23 cellular contexts compared by ENCODE assay signal in the genomic region with DNA sequence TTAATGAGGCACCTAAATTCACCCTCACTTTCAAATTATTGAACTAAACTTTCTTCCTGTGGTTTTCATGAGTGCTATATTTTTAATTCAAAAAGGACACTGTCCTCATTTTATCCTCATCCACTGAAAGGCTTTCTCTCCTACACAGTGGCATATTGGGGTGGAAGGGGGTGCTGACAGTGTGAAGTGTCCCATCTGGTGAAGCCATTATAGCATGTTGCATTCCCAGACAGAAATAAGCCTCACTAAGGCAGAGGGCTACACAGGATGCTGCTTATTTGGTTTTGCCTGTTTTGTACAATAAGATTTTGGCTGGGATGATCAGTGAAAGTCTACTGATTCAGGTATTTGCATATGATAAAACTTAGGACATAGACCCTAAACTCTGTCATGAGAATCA.
"Had no signal": no experiment of that assay in that cellular context is flagged by ENCODE, and none has a peak within 500 bp of the region (broad histone marks: within the 10 kb centered on the region; RNA-seq: fewer than 3 reads in every experiment).

No MANE protein-coding gene starts in this region.

- H3K36me3 Mint-ChIP-seq: stimulated activated effector memory CD8-positive, alpha-beta T cell treated with anti-CD3 and anti-CD28 coated beads, Interleukin-12 subunit alpha, Interleukin-12 subunit beta, amount 100 ng/mL, for 72 hours; stimulated activated memory B cell treated with anti-CD40 and anti-IgM and Interleukin-4, amounts not matched to agents 10 μg/mL and 1 μg/mL and 100 μg/mL, for 72 hours; stimulated activated naive B cell treated with anti-CD40 and anti-IgM and Interleukin-4, amounts not matched to agents 10 μg/mL and 1 μg/mL and 100 μg/mL, for 72 hours; type B pancreatic cell had no signal

- ATAC-seq: stimulated activated effector memory CD8-positive, alpha-beta T cell treated with anti-CD3 and anti-CD28 coated beads, Interleukin-12 subunit alpha, Interleukin-12 subunit beta, amount 100 ng/mL, for 72 hours; stimulated activated memory B cell treated with anti-CD40 and anti-IgM and Interleukin-4, amounts not matched to agents 10 μg/mL and 1 μg/mL and 100 μg/mL, for 72 hours; stimulated activated naive B cell treated with anti-CD40 and anti-IgM and Interleukin-4, amounts not matched to agents 10 μg/mL and 1 μg/mL and 100 μg/mL, for 72 hours; stimulated activated naive CD8-positive, alpha-beta T cell treated with anti-CD3 and anti-CD28 coated beads, Interleukin-15, amount 100 ng/mL, for 72 hours; stimulated activated naive CD8-positive, alpha-beta T cell treated with anti-CD3 and anti-CD28 coated beads, Interleukin-15, Interleukin-2, amounts not matched to agents 100 U/mL and 50 U/mL, for 24 hours; upper lobe of right lung had no signal

- H3K9me3 Mint-ChIP-seq: stimulated activated effector memory CD8-positive, alpha-beta T cell treated with anti-CD3 and anti-CD28 coated beads, Interleukin-12 subunit alpha, Interleukin-12 subunit beta, amount 100 ng/mL, for 72 hours; stimulated activated memory B cell treated with anti-CD40 and anti-IgM and Interleukin-4, amounts not matched to agents 10 μg/mL and 1 μg/mL and 100 μg/mL, for 72 hours; stimulated activated naive B cell treated with anti-CD40 and anti-IgM and Interleukin-4, amounts not matched to agents 10 μg/mL and 1 μg/mL and 100 μg/mL, for 72 hours; stimulated activated naive CD8-positive, alpha-beta T cell treated with anti-CD3 and anti-CD28 coated beads, Interleukin-15, Interleukin-2, amounts not matched to agents 100 ng/mL and 50 ng/mL, for 24 hours; type B pancreatic cell had no signal

- DNase-seq: stimulated activated CD4-positive, alpha-beta T cell treated with anti-CD3 and anti-CD28 coated beads, Interleukin-2, amount 100 ng/mL, for 48 hours; stimulated activated CD4-positive, alpha-beta T cell treated with anti-CD3 and anti-CD28 coated beads, Interleukin-4, amount 100 ng/mL, for 1 hour; stimulated activated CD4-positive, alpha-beta T cell treated with anti-CD3 and anti-CD28 coated beads, Interleukin-4, amount 100 ng/mL, for 24 hours; stimulated activated CD4-positive, alpha-beta T cell treated with anti-CD3 and anti-CD28 coated beads, Interleukin-4, amount 100 ng/mL, for 4 hours; stimulated activated CD8-positive, alpha-beta memory T cell treated with anti-CD3 and anti-CD28 coated beads, Interleukin-4, amount 100 ng/mL, for 48 hours; stimulated activated naive B cell treated with anti-CD40 and anti-IgM and Interleukin-4, amounts not matched to agents 10 μg/mL and 1 μg/mL and 100 μg/mL, for 72 hours; stimulated activated naive CD4-positive, alpha-beta T cell; stimulated activated naive CD4-positive, alpha-beta T cell treated with Interleukin-2 at 50 U/mL for 16 hours; stimulated activated naive CD8-positive, alpha-beta T cell treated with anti-CD3 and anti-CD28 coated beads, Interleukin-15, amount 100 ng/mL, for 72 hours; stimulated activated naive CD8-positive, alpha-beta T cell treated with anti-CD3 and anti-CD28 coated beads, Interleukin-15, Interleukin-2, amounts not matched to agents 100 U/mL and 50 U/mL, for 24 hours; stomach; substantia nigra; thyroid gland; tibial artery; transverse colon; trophoblast cell; upper lobe of left lung; upper lobe of right lung; uterus had no signal

- H3K27ac Mint-ChIP-seq: stimulated activated effector memory CD8-positive, alpha-beta T cell treated with anti-CD3 and anti-CD28 coated beads, Interleukin-12 subunit alpha, Interleukin-12 subunit beta, amount 100 ng/mL, for 72 hours; stimulated activated memory B cell treated with anti-CD40 and anti-IgM and Interleukin-4, amounts not matched to agents 10 μg/mL and 1 μg/mL and 100 μg/mL, for 72 hours; stimulated activated naive B cell treated with anti-CD40 and anti-IgM and Interleukin-4, amounts not matched to agents 10 μg/mL and 1 μg/mL and 100 μg/mL, for 72 hours; stimulated activated naive CD8-positive, alpha-beta T cell treated with anti-CD3 and anti-CD28 coated beads, Interleukin-15, Interleukin-2, amounts not matched to agents 100 ng/mL and 50 ng/mL, for 24 hours; type B pancreatic cell had no signal

- H3K27me3 Mint-ChIP-seq: stimulated activated memory B cell treated with anti-CD40 and anti-IgM and Interleukin-4, amounts not matched to agents 10 μg/mL and 1 μg/mL and 100 μg/mL, for 72 hours; stimulated activated naive B cell treated with anti-CD40 and anti-IgM and Interleukin-4, amounts not matched to agents 10 μg/mL and 1 μg/mL and 100 μg/mL, for 72 hours had no signal

- H3K4me3 Mint-ChIP-seq: stimulated activated effector memory CD8-positive, alpha-beta T cell treated with anti-CD3 and anti-CD28 coated beads, Interleukin-12 subunit alpha, Interleukin-12 subunit beta, amount 100 ng/mL, for 72 hours; stimulated activated memory B cell treated with anti-CD40 and anti-IgM and Interleukin-4, amounts not matched to agents 10 μg/mL and 1 μg/mL and 100 μg/mL, for 72 hours; stimulated activated naive B cell treated with anti-CD40 and anti-IgM and Interleukin-4, amounts not matched to agents 10 μg/mL and 1 μg/mL and 100 μg/mL, for 72 hours; stimulated activated naive CD8-positive, alpha-beta T cell treated with anti-CD3 and anti-CD28 coated beads, Interleukin-15, amount 100 ng/mL, for 72 hours; stimulated activated naive CD8-positive, alpha-beta T cell treated with anti-CD3 and anti-CD28 coated beads, Interleukin-15, Interleukin-2, amounts not matched to agents 100 ng/mL and 50 ng/mL, for 24 hours; type B pancreatic cell had no signal

- H3K4me1 Mint-ChIP-seq: stimulated activated effector memory CD8-positive, alpha-beta T cell treated with anti-CD3 and anti-CD28 coated beads, Interleukin-12 subunit alpha, Interleukin-12 subunit beta, amount 100 ng/mL, for 72 hours; stimulated activated naive CD8-positive, alpha-beta T cell treated with anti-CD3 and anti-CD28 coated beads, Interleukin-15, amount 100 ng/mL, for 72 hours had no signal
